18 cellular contexts compared by ENCODE assay signal in the genomic region with DNA sequence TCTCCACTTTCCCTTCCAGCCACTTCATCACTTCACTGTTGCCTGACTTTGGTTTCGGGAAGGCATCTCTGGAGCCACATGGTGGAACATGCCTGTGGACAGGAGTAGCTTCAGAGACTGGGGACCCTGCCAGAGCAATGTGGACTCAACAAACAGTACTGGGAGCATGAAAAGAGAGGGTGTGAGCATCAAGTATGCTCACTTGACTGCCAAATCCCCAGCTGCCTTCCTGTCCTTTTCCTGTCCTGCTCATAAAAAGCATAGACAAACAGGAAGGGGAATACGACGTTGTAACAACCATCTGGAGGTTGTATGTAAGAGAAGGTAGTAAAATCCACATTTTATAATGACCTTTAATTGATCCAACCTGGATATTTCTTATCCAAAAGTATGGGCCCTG.
DNase-seq lines count a peak whose midpoint lies in the region; ATAC-seq and TF ChIP-seq lines count a peak whose summit lies in the region.
"Had no signal": no experiment of that assay in that cellular context is flagged by ENCODE, and none has a peak within 500 bp of the region (broad histone marks: within the 10 kb centered on the region; RNA-seq: fewer than 3 reads in every experiment).

No MANE protein-coding gene starts in this region.

- H3K36me3 Mint-ChIP-seq in HFFc6 (ENCODE audit: low read depth): no peaks in the 10 kb centered on the region
- no peaks in the 10 kb centered on the region for H3K36me3 Mint-ChIP-seq in activated T-cell treated with anti-CD3 and anti-CD28 coated beads, Interleukin-2, amount 50 U/mL, for 24 hours (ENCODE audit: low read depth)
- H3K36me3 Mint-ChIP-seq: natural killer cell had no signal

- ATAC-seq in left ventricle myocardium superior: peak; percentile 40
- ATAC-seq: gastroesophageal sphincter, HCT116, natural killer cell, Right ventricle myocardium inferior, T-helper 17 cell had no signal

- no peaks in the 10 kb centered on the region for H3K4me1 Mint-ChIP-seq in HFFc6 (ENCODE audit: low read depth)
- no peaks in the 10 kb centered on the region for H3K4me1 Mint-ChIP-seq in activated T-cell treated with anti-CD3 and anti-CD28 coated beads, Interleukin-2, amount 50 U/mL, for 24 hours (ENCODE audit: low read depth)
- H3K4me1 Mint-ChIP-seq: natural killer cell, T-helper 17 cell had no signal

- H3K36me3 ChIP-seq in left ventricle myocardium inferior: no peaks in the 10 kb centered on the region
- no peaks in the 10 kb centered on the region for H3K36me3 ChIP-seq in ascending aorta
- H3K36me3 ChIP-seq: gastroesophageal sphincter had no signal

- no peaks in the 10 kb centered on the region for H3K9me3 ChIP-seq in left ventricle myocardium inferior (replicated peaks)
- no peaks in the 10 kb centered on the region for H3K9me3 ChIP-seq in ascending aorta
- H3K9me3 ChIP-seq: gastroesophageal sphincter had no signal

- DNase-seq in left ventricle myocardium superior (no peak), left ventricle myocardium inferior (no peak), NCI-H2081 (lab: John Stamatoyannopoulos, UW) (peak; percentile 62 to 88), fibroblast of pulmonary artery (ENCODE audit: low read depth) (peak; percentile 14), HFFc6 (no peak), ascending aorta (ENCODE audit: low spot score in 2 of 2) (no peak), NCI-H1105 (lab: John Stamatoyannopoulos, UW) (no peak)
- DNase-seq in activated T-cell treated with anti-CD3 and anti-CD28 coated beads, Interleukin-2, amount 50 U/mL, for 24 hours: no peak
- DNase-seq: activated CD4-positive, CD25-positive, alpha-beta regulatory T cell; activated effector memory CD4-positive, alpha-beta T cell treated with Interleukin-2 at 50 U/mL for 16 hours; anterior cingulate cortex; DND-41; natural killer cell; T-helper 17 cell had no signal

- peaks cover 4% of the 10 kb centered on the region for H3K4me1 ChIP-seq in left ventricle myocardium inferior
- H3K4me1 ChIP-seq in ascending aorta: no peaks in the 10 kb centered on the region
- H3K4me1 ChIP-seq: gastroesophageal sphincter had no signal

- H3K4me3 ChIP-seq in left ventricle myocardium inferior: no peak overlapping the region
- no peak overlapping the region for H3K4me3 ChIP-seq in fibroblast of pulmonary artery (replicated peaks; ENCODE audit: low read depth, low read length)
- H3K4me3 ChIP-seq in ascending aorta: no peak overlapping the region
- H3K4me3 ChIP-seq: gastroesophageal sphincter, lung had no signal

- no peak overlapping the region for H3K27ac Mint-ChIP-seq in HFFc6
- no peak overlapping the region for H3K27ac Mint-ChIP-seq in activated T-cell treated with anti-CD3 and anti-CD28 coated beads, Interleukin-2, amount 50 U/mL, for 24 hours
- H3K27ac Mint-ChIP-seq: natural killer cell, T-helper 17 cell had no signal

- intact Hi-C loops in left ventricle myocardium superior (cut with micrococcal nuclease) (no loop called here), left ventricle myocardium inferior (cut with micrococcal nuclease) (loop anchor here (10.0 kb wide), 1 partner anchor 467 kb away; no protein-coding TSS in a partner anchor), ascending aorta (cut with DNase I) (no loop called here)

- H3K9me3 Mint-ChIP-seq in HFFc6: no peaks in the 10 kb centered on the region
- no peaks in the 10 kb centered on the region for H3K9me3 Mint-ChIP-seq in activated T-cell treated with anti-CD3 and anti-CD28 coated beads, Interleukin-2, amount 50 U/mL, for 24 hours
- H3K9me3 Mint-ChIP-seq: natural killer cell had no signal

- no peak overlapping the region for H3K4me3 Mint-ChIP-seq in HFFc6
- no peak overlapping the region for H3K4me3 Mint-ChIP-seq in activated T-cell treated with anti-CD3 and anti-CD28 coated beads, Interleukin-2, amount 50 U/mL, for 24 hours
- H3K4me3 Mint-ChIP-seq: natural killer cell, T-helper 17 cell had no signal

- no peaks in the 10 kb centered on the region for H3K27me3 Mint-ChIP-seq in HFFc6 (ENCODE audit: insufficient read depth)
- peaks cover 25% of the 10 kb centered on the region for H3K27me3 Mint-ChIP-seq in activated T-cell treated with anti-CD3 and anti-CD28 coated beads, Interleukin-2, amount 50 U/mL, for 24 hours

- no peaks in the 10 kb centered on the region for H3K27me3 ChIP-seq in left ventricle myocardium inferior (ENCODE audit: low read depth)
- no peaks in the 10 kb centered on the region for H3K27me3 ChIP-seq in ascending aorta
- H3K27me3 ChIP-seq: gastroesophageal sphincter had no signal

- no peak for TF ChIP-seq CTCF in left ventricle myocardium inferior (IDR thresholded peaks at IDR 0.05; ENCODE audit: borderline replicate concordance)
- no peak for TF ChIP-seq CTCF in fibroblast of pulmonary artery (IDR thresholded peaks at IDR 0.05; ENCODE audit: low read length, missing control alignments)
- no peak for TF ChIP-seq CTCF in HFFc6 (IDR thresholded peaks at IDR 0.05)
- TF ChIP-seq CTCF in ascending aorta (IDR thresholded peaks at IDR 0.05): no peak

- no peak overlapping the region for H3K27ac ChIP-seq in left ventricle myocardium inferior (replicated peaks)
- no peak overlapping the region for H3K27ac ChIP-seq in ascending aorta
- H3K27ac ChIP-seq: gastroesophageal sphincter had no signal

Comparison
In these comparisons a context has a peak if more than half of its experiments do, and no peak if none do; other contexts are left out.
1. DNase-seq: peak in NCI-H2081 (2 of 2) and fibroblast of pulmonary artery (single experiment); none in left ventricle myocardium superior (single experiment), left ventricle myocardium inferior (single experiment), HFFc6 (single experiment), ascending aorta (0 of 2), NCI-H1105 (single experiment) and activated T-cell treated with anti-CD3 and anti-CD28 coated beads, Interleukin-2, amount 50 U/mL, for 24 hours (single experiment).